ENCODE assay signal across 1 cellular context in genomic region chr22:25110846-25111578, GRCh38.
A peak's percentile ranks its signal among the peaks of the same experiment; 100 is the strongest.
TF ChIP-seq lines count a peak whose summit lies in the region.

No MANE protein-coding gene starts in this region.

TF ChIP-seq in HepG2, 621 proteins besides CTCF, POLR2A, EP300 and RAD21 (continued from another document and continues in another):
- peak; percentile 54; the same call in 1 of the 2 replicates for TF ChIP-seq MYPOP (CRISPR knock-in tag; IDR thresholded peaks at IDR 0.05)
- no peak for TF ChIP-seq HMGA1 (CRISPR knock-in tag; conservative IDR thresholded peaks at IDR 0.05)
- no peak for TF ChIP-seq ZKSCAN1 (IDR thresholded peaks at IDR 0.05; ENCODE audit: low read length)
- no peak for TF ChIP-seq KAT2B (IDR thresholded peaks at IDR 0.05; ENCODE audit: borderline replicate concordance, low read depth, low read length)
- TF ChIP-seq CBX2 (IDR thresholded peaks at IDR 0.05; ENCODE audit: low read depth, low read length) = no peak
- no peak for TF ChIP-seq CBX2 (CRISPR knock-in tag; IDR thresholded peaks at IDR 0.05; ENCODE audit: low read depth)
- TF ChIP-seq, protein P1, sequence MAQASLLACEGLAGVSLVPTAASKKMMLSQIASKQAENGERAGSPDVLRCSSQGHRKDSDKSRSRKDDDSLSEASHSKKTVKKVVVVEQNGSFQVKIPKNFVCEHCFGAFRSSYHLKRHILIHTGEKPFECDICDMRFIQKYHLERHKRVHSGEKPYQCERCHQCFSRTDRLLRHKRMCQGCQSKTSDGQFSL (CRISPR knock-in tag; IDR thresholded peaks at IDR 0.05) = no peak
- no peak for TF ChIP-seq TARDBP (CRISPR knock-in tag; IDR thresholded peaks at IDR 0.05)
- no peak for TF ChIP-seq RCOR2 (CRISPR knock-in tag; IDR thresholded peaks at IDR 0.05)
- 0 out of 2 replicates have a peak, but pooled peaks have one; percentile 3 for TF ChIP-seq HNF4G (IDR thresholded peaks at IDR 0.05; ENCODE audit: borderline replicate concordance, low read depth, low read length)
- TF ChIP-seq HNF4G (CRISPR knock-in tag; IDR thresholded peaks at IDR 0.05; ENCODE audit: borderline replicate concordance, low read depth) = no peak
- TF ChIP-seq SETDB1 (CRISPR knock-in tag; IDR thresholded peaks at IDR 0.05; ENCODE audit: borderline replicate concordance) = no peak
- TF ChIP-seq, protein P2, sequence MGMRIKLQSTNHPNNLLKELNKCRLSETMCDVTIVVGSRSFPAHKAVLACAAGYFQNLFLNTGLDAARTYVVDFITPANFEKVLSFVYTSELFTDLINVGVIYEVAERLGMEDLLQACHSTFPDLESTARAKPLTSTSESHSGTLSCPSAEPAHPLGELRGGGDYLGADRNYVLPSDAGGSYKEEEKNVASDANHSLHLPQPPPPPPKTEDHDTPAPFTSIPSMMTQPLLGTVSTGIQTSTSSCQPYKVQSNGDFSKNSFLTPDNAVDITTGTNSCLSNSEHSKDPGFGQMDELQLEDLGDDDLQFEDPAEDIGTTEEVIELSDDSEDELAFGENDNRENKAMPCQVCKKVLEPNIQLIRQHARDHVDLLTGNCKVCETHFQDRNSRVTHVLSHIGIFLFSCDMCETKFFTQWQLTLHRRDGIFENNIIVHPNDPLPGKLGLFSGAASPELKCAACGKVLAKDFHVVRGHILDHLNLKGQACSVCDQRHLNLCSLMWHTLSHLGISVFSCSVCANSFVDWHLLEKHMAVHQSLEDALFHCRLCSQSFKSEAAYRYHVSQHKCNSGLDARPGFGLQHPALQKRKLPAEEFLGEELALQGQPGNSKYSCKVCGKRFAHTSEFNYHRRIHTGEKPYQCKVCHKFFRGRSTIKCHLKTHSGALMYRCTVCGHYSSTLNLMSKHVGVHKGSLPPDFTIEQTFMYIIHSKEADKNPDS (CRISPR knock-in tag; IDR thresholded peaks at IDR 0.05) = no peak; the same call in 1 of the 2 replicates
- TF ChIP-seq ZHX2 (IDR thresholded peaks at IDR 0.05; ENCODE audit: low read depth) = no peak
- TF ChIP-seq ZHX2 (CRISPR knock-in tag; IDR thresholded peaks at IDR 0.05; ENCODE audit: borderline replicate concordance) = no peak
- no peak for TF ChIP-seq PHF20 (CRISPR knock-in tag; IDR thresholded peaks at IDR 0.05)
- TF ChIP-seq CREB1 (IDR thresholded peaks at IDR 0.05) = no peak
- no peak for TF ChIP-seq CREB1 (CRISPR knock-in tag; IDR thresholded peaks at IDR 0.05)
- TF ChIP-seq, protein P3, sequence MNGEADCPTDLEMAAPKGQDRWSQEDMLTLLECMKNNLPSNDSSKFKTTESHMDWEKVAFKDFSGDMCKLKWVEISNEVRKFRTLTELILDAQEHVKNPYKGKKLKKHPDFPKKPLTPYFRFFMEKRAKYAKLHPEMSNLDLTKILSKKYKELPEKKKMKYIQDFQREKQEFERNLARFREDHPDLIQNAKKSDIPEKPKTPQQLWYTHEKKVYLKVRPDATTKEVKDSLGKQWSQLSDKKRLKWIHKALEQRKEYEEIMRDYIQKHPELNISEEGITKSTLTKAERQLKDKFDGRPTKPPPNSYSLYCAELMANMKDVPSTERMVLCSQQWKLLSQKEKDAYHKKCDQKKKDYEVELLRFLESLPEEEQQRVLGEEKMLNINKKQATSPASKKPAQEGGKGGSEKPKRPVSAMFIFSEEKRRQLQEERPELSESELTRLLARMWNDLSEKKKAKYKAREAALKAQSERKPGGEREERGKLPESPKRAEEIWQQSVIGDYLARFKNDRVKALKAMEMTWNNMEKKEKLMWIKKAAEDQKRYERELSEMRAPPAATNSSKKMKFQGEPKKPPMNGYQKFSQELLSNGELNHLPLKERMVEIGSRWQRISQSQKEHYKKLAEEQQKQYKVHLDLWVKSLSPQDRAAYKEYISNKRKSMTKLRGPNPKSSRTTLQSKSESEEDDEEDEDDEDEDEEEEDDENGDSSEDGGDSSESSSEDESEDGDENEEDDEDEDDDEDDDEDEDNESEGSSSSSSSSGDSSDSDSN (CRISPR knock-in tag; IDR thresholded peaks at IDR 0.05) = 0 out of 2 replicates have a peak, but pooled peaks have one; percentile 9
- TF ChIP-seq ZNF235 (CRISPR knock-in tag; IDR thresholded peaks at IDR 0.05; ENCODE audit: borderline replicate concordance) = no peak
- TF ChIP-seq ZNF724P (CRISPR knock-in tag; IDR thresholded peaks at IDR 0.05; ENCODE audit: borderline replicate concordance) = peak; percentile 41; the same call in 1 of the 2 replicates
- no peak for TF ChIP-seq MTF1 (CRISPR knock-in tag; IDR thresholded peaks at IDR 0.05)
- TF ChIP-seq ZNF253 (CRISPR knock-in tag; IDR thresholded peaks at IDR 0.05; ENCODE audit: borderline replicate concordance) = no peak; the same call in 1 of the 2 replicates
- peak; percentile 67 for TF ChIP-seq KDM2A (CRISPR knock-in tag; IDR thresholded peaks at IDR 0.05; ENCODE audit: borderline replicate concordance, low read depth)
- TF ChIP-seq ZNF776 (CRISPR knock-in tag; IDR thresholded peaks at IDR 0.05) = no peak
- no peak for TF ChIP-seq GATAD2A (CRISPR knock-in tag; IDR thresholded peaks at IDR 0.05)
- no peak for TF ChIP-seq ZSCAN5A (CRISPR knock-in tag; IDR thresholded peaks at IDR 0.05; ENCODE audit: borderline replicate concordance)
- no peak for TF ChIP-seq CENPX (CRISPR knock-in tag; IDR thresholded peaks at IDR 0.05)
- TF ChIP-seq, protein P4, sequence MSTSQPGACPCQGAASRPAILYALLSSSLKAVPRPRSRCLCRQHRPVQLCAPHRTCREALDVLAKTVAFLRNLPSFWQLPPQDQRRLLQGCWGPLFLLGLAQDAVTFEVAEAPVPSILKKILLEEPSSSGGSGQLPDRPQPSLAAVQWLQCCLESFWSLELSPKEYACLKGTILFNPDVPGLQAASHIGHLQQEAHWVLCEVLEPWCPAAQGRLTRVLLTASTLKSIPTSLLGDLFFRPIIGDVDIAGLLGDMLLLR (CRISPR knock-in tag; IDR thresholded peaks at IDR 0.05) = no peak
- no peak for TF ChIP-seq SAFB2 (CRISPR knock-in tag; IDR thresholded peaks at IDR 0.05; ENCODE audit: borderline replicate concordance, low read depth)
- no peak for TF ChIP-seq ZNF775 (CRISPR knock-in tag; IDR thresholded peaks at IDR 0.05; ENCODE audit: borderline replicate concordance)
- no peak for TF ChIP-seq ZNF629 (CRISPR knock-in tag; conservative IDR thresholded peaks at IDR 0.05)
- TF ChIP-seq, protein P5, sequence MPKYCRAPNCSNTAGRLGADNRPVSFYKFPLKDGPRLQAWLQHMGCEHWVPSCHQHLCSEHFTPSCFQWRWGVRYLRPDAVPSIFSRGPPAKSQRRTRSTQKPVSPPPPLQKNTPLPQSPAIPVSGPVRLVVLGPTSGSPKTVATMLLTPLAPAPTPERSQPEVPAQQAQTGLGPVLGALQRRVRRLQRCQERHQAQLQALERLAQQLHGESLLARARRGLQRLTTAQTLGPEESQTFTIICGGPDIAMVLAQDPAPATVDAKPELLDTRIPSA (CRISPR knock-in tag; IDR thresholded peaks at IDR 0.05; ENCODE audit: borderline replicate concordance) = no peak
- TF ChIP-seq MED13 (CRISPR knock-in tag; IDR thresholded peaks at IDR 0.05) = 0 out of 2 replicates have a peak, but pooled peaks have one; percentile 11
- TF ChIP-seq NFYC (CRISPR knock-in tag; IDR thresholded peaks at IDR 0.05) = no peak
- TF ChIP-seq ZNF782 (CRISPR knock-in tag; IDR thresholded peaks at IDR 0.05; ENCODE audit: borderline replicate concordance) = no peak
- no peak for TF ChIP-seq MAFF (IDR thresholded peaks at IDR 0.05; ENCODE audit: low read depth, low read length)
- no peak; the same call in 1 of the 2 replicates for TF ChIP-seq MEIS2 (CRISPR knock-in tag; IDR thresholded peaks at IDR 0.05)
- TF ChIP-seq, protein P6, sequence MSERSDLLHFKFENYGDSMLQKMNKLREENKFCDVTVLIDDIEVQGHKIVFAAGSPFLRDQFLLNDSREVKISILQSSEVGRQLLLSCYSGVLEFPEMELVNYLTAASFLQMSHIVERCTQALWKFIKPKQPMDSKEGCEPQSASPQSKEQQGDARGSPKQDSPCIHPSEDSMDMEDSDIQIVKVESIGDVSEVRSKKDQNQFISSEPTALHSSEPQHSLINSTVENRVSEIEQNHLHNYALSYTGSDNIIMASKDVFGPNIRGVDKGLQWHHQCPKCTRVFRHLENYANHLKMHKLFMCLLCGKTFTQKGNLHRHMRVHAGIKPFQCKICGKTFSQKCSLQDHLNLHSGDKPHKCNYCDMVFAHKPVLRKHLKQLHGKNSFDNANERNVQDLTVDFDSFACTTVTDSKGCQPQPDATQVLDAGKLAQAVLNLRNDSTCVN (CRISPR knock-in tag; IDR thresholded peaks at IDR 0.05; ENCODE audit: borderline replicate concordance) = no peak
- TF ChIP-seq ZNF562 (CRISPR knock-in tag; IDR thresholded peaks at IDR 0.05; ENCODE audit: borderline replicate concordance) = no peak
- peak; percentile 97 for TF ChIP-seq RFX1 (IDR thresholded peaks at IDR 0.05)
- TF ChIP-seq SMAD1 (CRISPR knock-in tag; IDR thresholded peaks at IDR 0.05; ENCODE audit: borderline replicate concordance, low read depth) = no peak
- no peak for TF ChIP-seq REPIN1 (CRISPR knock-in tag; IDR thresholded peaks at IDR 0.05; ENCODE audit: borderline replicate concordance, low read depth)
- peak; percentile 64; the same call in 1 of the 2 replicates for TF ChIP-seq ZC3H13 (CRISPR knock-in tag; IDR thresholded peaks at IDR 0.05)
- no peak for TF ChIP-seq ZNF121 (CRISPR knock-in tag; IDR thresholded peaks at IDR 0.05)
- no peak for TF ChIP-seq WIZ (CRISPR knock-in tag; IDR thresholded peaks at IDR 0.05)
- no peak for TF ChIP-seq AKAP8 (CRISPR knock-in tag; IDR thresholded peaks at IDR 0.05)
- no peak for TF ChIP-seq ZNF124 (CRISPR knock-in tag; IDR thresholded peaks at IDR 0.05)
- no peak for TF ChIP-seq ZNF143 (CRISPR knock-in tag; IDR thresholded peaks at IDR 0.05)
- peak; percentile 91 for TF ChIP-seq ZNF280B (CRISPR knock-in tag; IDR thresholded peaks at IDR 0.05; ENCODE audit: borderline replicate concordance)
- no peak for TF ChIP-seq KDM6A (CRISPR knock-in tag; IDR thresholded peaks at IDR 0.05; ENCODE audit: low read depth)
